In genomic region chr1:30895942-30896660, GRCh38 we compare ENCODE assay signal across 1 cellular context.
A peak's percentile ranks its signal among the peaks of the same experiment; 100 is the strongest.
TF ChIP-seq lines count a peak whose summit lies in the region.

No MANE protein-coding gene starts in this region.

TF ChIP-seq in K562, 482 proteins besides CTCF, POLR2A, EP300 and RAD21 (continued from another document and continues in another):
- TF ChIP-seq ZBTB49 (CRISPR knock-in tag; IDR thresholded peaks at IDR 0.05; ENCODE audit: borderline replicate concordance): no peak
- no peak for TF ChIP-seq SRSF7 (optimal IDR thresholded peaks at IDR 0.05; ENCODE audit: low read depth, low read length)
- peak; percentile 74 for TF ChIP-seq PRDM10 (IDR thresholded peaks at IDR 0.05; ENCODE audit: partially characterized antibody)
- no peak for TF ChIP-seq YBX1 (IDR thresholded peaks at IDR 0.05)
- no peak for TF ChIP-seq RNF219 (CRISPR knock-in tag; IDR thresholded peaks at IDR 0.05)
- no peak for TF ChIP-seq DLX4 (CRISPR knock-in tag; IDR thresholded peaks at IDR 0.05)
- TF ChIP-seq KDM5B (IDR thresholded peaks at IDR 0.05; ENCODE audit: insufficient replicate concordance, low read depth, low read length): no peak
- TF ChIP-seq NFE2 (IDR thresholded peaks at IDR 0.05; ENCODE audit: low read depth): no peak
- 0 out of 2 replicates have a peak, but pooled peaks have one; percentile 12 for TF ChIP-seq TAL1 (IDR thresholded peaks at IDR 0.05)
- no peak for TF ChIP-seq ZNF766 (CRISPR knock-in tag; conservative IDR thresholded peaks at IDR 0.05)
- no peak for TF ChIP-seq HMGXB4 (CRISPR knock-in tag; IDR thresholded peaks at IDR 0.05)
- TF ChIP-seq E2F5 (CRISPR knock-in tag; IDR thresholded peaks at IDR 0.05): no peak
- TF ChIP-seq NRF1 (conservative IDR thresholded peaks at IDR 0.05 in 1 of 2, IDR thresholded peaks at IDR 0.05 in 1 of 2): no peak
- TF ChIP-seq KDM1A (IDR thresholded peaks at IDR 0.05): no peak
- TF ChIP-seq KDM4B (IDR thresholded peaks at IDR 0.05; ENCODE audit: borderline replicate concordance in 2 of 2, low read depth in 1 of 2): no peak
- TF ChIP-seq TAF9B (IDR thresholded peaks at IDR 0.05; ENCODE audit: partially characterized antibody): no peak
- no peak for TF ChIP-seq GABPB1 (CRISPR knock-in tag; IDR thresholded peaks at IDR 0.05)
- no peak for TF ChIP-seq SAFB (IDR thresholded peaks at IDR 0.05; ENCODE audit: borderline replicate concordance, low read depth, low read length)
- TF ChIP-seq PRPF4 (IDR thresholded peaks at IDR 0.05; ENCODE audit: insufficient read depth, low read depth, low read length, poor library complexity, severe bottlenecking): no peak
- TF ChIP-seq SNIP1 (IDR thresholded peaks at IDR 0.05; ENCODE audit: low read depth): no peak
- no peak for TF ChIP-seq TGIF2 (CRISPR knock-in tag; IDR thresholded peaks at IDR 0.05)
- TF ChIP-seq U2AF1 (optimal IDR thresholded peaks at IDR 0.05; ENCODE audit: low read depth, low read length): no peak
- TF ChIP-seq ZFX (CRISPR knock-in tag; IDR thresholded peaks at IDR 0.05): no peak
- TF ChIP-seq ZBTB33 (CRISPR knock-in tag; IDR thresholded peaks at IDR 0.05): no peak
- no peak for TF ChIP-seq TCF7L2 (IDR thresholded peaks at IDR 0.05; ENCODE audit: low read depth, low read length)
- no peak for TF ChIP-seq ZNF324 (CRISPR knock-in tag; IDR thresholded peaks at IDR 0.05)
- no peak for TF ChIP-seq ZNF174 (CRISPR knock-in tag; IDR thresholded peaks at IDR 0.05)
- TF ChIP-seq SMARCE1 (IDR thresholded peaks at IDR 0.05): peak; percentile 55; the same call in 1 of the 2 replicates
- no peak for TF ChIP-seq CREB3L1 (IDR thresholded peaks at IDR 0.05; ENCODE audit: borderline replicate concordance, low read depth)
- TF ChIP-seq GATAD2A (IDR thresholded peaks at IDR 0.05): no peak
- TF ChIP-seq ZNF77 (CRISPR knock-in tag; IDR thresholded peaks at IDR 0.05): no peak
- peak; percentile 44; the same call in 1 of the 2 replicates for TF ChIP-seq CXXC5 (CRISPR knock-in tag; IDR thresholded peaks at IDR 0.05)
- no peak for TF ChIP-seq ZNF561 (CRISPR knock-in tag; conservative IDR thresholded peaks at IDR 0.05)
- no peak for TF ChIP-seq ZFP1 (CRISPR knock-in tag; IDR thresholded peaks at IDR 0.05)
- no peak for TF ChIP-seq ZBTB17 (CRISPR knock-in tag; IDR thresholded peaks at IDR 0.05)
- no peak for TF ChIP-seq ZNF384 (IDR thresholded peaks at IDR 0.05; ENCODE audit: low read depth, low read length)
- no peak for TF ChIP-seq CTCFL (IDR thresholded peaks at IDR 0.05; ENCODE audit: borderline replicate concordance, insufficient read depth, low read depth, low read length, poor library complexity, severe bottlenecking)
- no peak for TF ChIP-seq PCBP1 (IDR thresholded peaks at IDR 0.05; ENCODE audit: low read depth, low read length, poor library complexity, severe bottlenecking)
- TF ChIP-seq ZBTB1 (CRISPR knock-in tag; IDR thresholded peaks at IDR 0.05; ENCODE audit: borderline replicate concordance, low read depth): no peak
- no peak for TF ChIP-seq GMEB1 (CRISPR knock-in tag; IDR thresholded peaks at IDR 0.05)
- no peak for TF ChIP-seq HNRNPLL (IDR thresholded peaks at IDR 0.05; ENCODE audit: low read depth, low read length, poor library complexity, severe bottlenecking)
- TF ChIP-seq ZNF511 (CRISPR knock-in tag; IDR thresholded peaks at IDR 0.05): no peak
